Comparison of ENCODE assay signal across 14 cellular contexts in genomic region chr9:21681641-21682040, GRCh38.
DNase-seq lines count a peak whose midpoint lies in the region; ATAC-seq, FAIRE-seq and TF ChIP-seq lines count a peak whose summit lies in the region.
"Had no signal": no experiment of that assay in that cellular context is flagged by ENCODE, and none has a peak within 500 bp of the region (broad histone marks: within the 10 kb centered on the region; RNA-seq: fewer than 3 reads in every experiment).

No MANE protein-coding gene starts in this region.

- no peak for TF ChIP-seq CTCF in HepG2 (CRISPR knock-in tag; IDR thresholded peaks at IDR 0.05)

- no peak for TF ChIP-seq EP300 in HepG2 (IDR thresholded peaks at IDR 0.05; ENCODE audit: low read depth in 2 of 2, low read length in 2 of 2)
- no peak for TF ChIP-seq EP300 in HepG2 (CRISPR knock-in tag; IDR thresholded peaks at IDR 0.05; ENCODE audit: borderline replicate concordance)

- H3K36me3 ChIP-seq in mesendoderm (ENCODE audit: control insufficient read depth, insufficient read depth, low read length): no peaks in the 10 kb centered on the region
- no peaks in the 10 kb centered on the region for H3K36me3 ChIP-seq in HepG2 (replicated peaks in 1 of 2; ENCODE audit: control insufficient read depth in 1 of 2, insufficient read depth in 2 of 2, low read length in 2 of 2)
- H3K36me3 ChIP-seq: neural progenitor cell had no signal

- WGBS in mesendoderm (ENCODE audit: extremely low coverage, insufficient coverage, low lambda C conversion rate): no CpG with 5 or more reads among the region's 4 CpGs
- 33% methylated on average over 4 of the region's 4 CpGs for WGBS in HepG2 (ENCODE audit: low lambda C conversion rate)

- ATAC-seq in esophagus mucosa (peak; percentile 49), GM21367 (IDR thresholded peaks at IDR 0.05; ENCODE audit: unreplicated experiment) (no peak), HepG2 (no peak)
- ATAC-seq: activated CD4-positive, CD25-positive, alpha-beta regulatory T cell treated with anti-CD3 and anti-CD28 coated beads, Interleukin-2, amount 50 U/mL, for 24 hours; sciatic nerve had no signal

- H2AFZ ChIP-seq in HepG2 (ENCODE audit: low read length): no peak overlapping the region
- H2AFZ ChIP-seq: neural progenitor cell had no signal

- H3K4me1 ChIP-seq in mesendoderm (ENCODE audit: control insufficient read depth, low read depth, low read length): no peaks in the 10 kb centered on the region
- no peaks in the 10 kb centered on the region for H3K4me1 ChIP-seq in HepG2 (ENCODE audit: insufficient read depth, low read length)

- no peak for TF ChIP-seq RAD21 in HepG2 (CRISPR knock-in tag; IDR thresholded peaks at IDR 0.05)

- no peak overlapping the region for H3K4ac ChIP-seq in mesendoderm (ENCODE audit: low read depth, low read length)

- H2BK120ac ChIP-seq in mesendoderm (ENCODE audit: low read depth, low read length): no peak overlapping the region

- H3K23ac ChIP-seq in mesendoderm (ENCODE audit: low read length): no peak overlapping the region

- DNase-seq in ELR (ENCODE audit: low read depth) (peak; percentile 90), RCC 7860 (ENCODE audit: low spot score) (peak; percentile 65), renal cortical epithelial cell (ENCODE audit: low read depth) (peak; percentile 97), mesendoderm (no peak), NCI-H748 treated with DMSO at 0.1 percent for 48 hours (lab: John Stamatoyannopoulos, UW) (no peak), HepG2 (ENCODE audit: low spot score) (no peak)
- DNase-seq: CD8-positive, alpha-beta memory T cell; MV-4-11 had no signal

- intact Hi-C loops in HepG2 (cut with micrococcal nuclease; ENCODE audit: unreplicated experiment): no loop called here

- no TSS peak for BruUV-seq in HepG2 (replicated peaks; lab: Mats Ljungman, UMichigan)

- H3K27me3 ChIP-seq in mesendoderm (ENCODE audit: insufficient read depth, low read length, poor library complexity) (no peaks in the 10 kb centered on the region), HepG2 (ENCODE audit: control insufficient read depth in 1 of 2, insufficient read depth in 2 of 2, low read length in 2 of 2) (no peaks in the 10 kb centered on the region)
- H3K27me3 ChIP-seq: neural progenitor cell had no signal

- H3K9me3 ChIP-seq in HepG2 (ENCODE audit: low read length): no peaks in the 10 kb centered on the region

- no peaks in the 10 kb centered on the region for H3K79me2 ChIP-seq in mesendoderm (ENCODE audit: control insufficient read depth, insufficient read depth, low read length)
- no peaks in the 10 kb centered on the region for H3K79me2 ChIP-seq in HepG2 (ENCODE audit: insufficient read depth, low read length)

- H4K20me1 ChIP-seq in HepG2 (ENCODE audit: insufficient read depth, low read length): no peaks in the 10 kb centered on the region

- in situ Hi-C loops in HepG2 (cut with HindIII; ENCODE audit: extremely low pct_ligation_motif_present, low pct_unique_long_range_greater_than_20kb): no loop called here

- H4K5ac ChIP-seq in mesendoderm (ENCODE audit: low read length): no peak overlapping the region

- no peak overlapping the region for H2BK15ac ChIP-seq in mesendoderm (replicated peaks; ENCODE audit: low read depth)

- no peak overlapping the region for H2BK5ac ChIP-seq in mesendoderm (ENCODE audit: low read length)

- H3K4me3 ChIP-seq in mesendoderm (ENCODE audit: low read length): no peak overlapping the region
- no peak overlapping the region for H3K4me3 ChIP-seq in HepG2 (replicated peaks in 1 of 3; ENCODE audit: insufficient read depth in 1 of 3, low read depth in 2 of 3, low read length in 3 of 3)
- H3K4me3 ChIP-seq: lung, neural progenitor cell had no signal

- no peak for TF ChIP-seq POLR2A in HepG2 (IDR thresholded peaks at IDR 0.05; ENCODE audit: insufficient read depth in 1 of 2, low read depth in 2 of 2, low read length in 2 of 2)

- no peak overlapping the region for H3K4me2 ChIP-seq in mesendoderm (ENCODE audit: low read length)
- H3K4me2 ChIP-seq in HepG2 (ENCODE audit: low read depth, low read length): no peak overlapping the region
- H3K4me2 ChIP-seq: neural progenitor cell had no signal

- POLR2A ChIA-PET in HepG2 (lab: Yijun Ruan, JAX): no interaction called here

- no peak overlapping the region for H4K8ac ChIP-seq in mesendoderm (ENCODE audit: low read depth, low read length)

- FAIRE-seq in RCC 7860 (lab: Jason Lieb, UNC) (peak; percentile 88), HepG2 (lab: Jason Lieb, UNC) (no peak)

- CTCF ChIA-PET in HepG2 (lab: Yijun Ruan, JAX; ENCODE audit: low intra/inter-chr PET ratio, low total read pairs): no interaction called here

- H3K79me1 ChIP-seq in mesendoderm (ENCODE audit: low read length): no peaks in the 10 kb centered on the region

- no peak overlapping the region for H3K9ac ChIP-seq in mesendoderm (ENCODE audit: low read length)
- H3K9ac ChIP-seq in HepG2 (ENCODE audit: insufficient read depth, low read depth, low read length): no peak overlapping the region
- H3K9ac ChIP-seq: neural progenitor cell had no signal

- H3K27ac ChIP-seq in mesendoderm (ENCODE audit: low read depth, low read length) (no peak overlapping the region), HepG2 (ENCODE audit: extremely low read length, insufficient read depth, low read length) (no peak overlapping the region)
- H3K27ac ChIP-seq: neural progenitor cell had no signal

- H3K18ac ChIP-seq in mesendoderm (ENCODE audit: low read length): no peak overlapping the region

- H2AK5ac ChIP-seq in mesendoderm (ENCODE audit: low read length): no peak overlapping the region

- no peak overlapping the region for H3K56ac ChIP-seq in mesendoderm (ENCODE audit: low read length)

TF ChIP-seq in HepG2, 621 proteins besides CTCF, POLR2A, EP300 and RAD21:
- no peak for TF ChIP-seq ZNF235 (CRISPR knock-in tag; IDR thresholded peaks at IDR 0.05; ENCODE audit: borderline replicate concordance)
- TF ChIP-seq NFIC (IDR thresholded peaks at IDR 0.05; ENCODE audit: low read length): no peak
- TF ChIP-seq TEAD3 (CRISPR knock-in tag; optimal IDR thresholded peaks at IDR 0.05; ENCODE audit: borderline replicate concordance): no peak
- no peak for TF ChIP-seq ZNF547 (CRISPR knock-in tag; IDR thresholded peaks at IDR 0.05)
- TF ChIP-seq CBX5 (CRISPR knock-in tag; IDR thresholded peaks at IDR 0.05; ENCODE audit: borderline replicate concordance): no peak
- no peak for TF ChIP-seq HMG20B (CRISPR knock-in tag; conservative IDR thresholded peaks at IDR 0.05)
- TF ChIP-seq DMAP1 (CRISPR knock-in tag; IDR thresholded peaks at IDR 0.05): no peak
- no peak for TF ChIP-seq DPF2 (CRISPR knock-in tag; IDR thresholded peaks at IDR 0.05; ENCODE audit: borderline replicate concordance, low read depth)
- no peak for TF ChIP-seq FOXJ3 (CRISPR knock-in tag; IDR thresholded peaks at IDR 0.05; ENCODE audit: borderline replicate concordance)
- no peak for TF ChIP-seq ELF3 (CRISPR knock-in tag; IDR thresholded peaks at IDR 0.05)
- TF ChIP-seq SIX1 (CRISPR knock-in tag; IDR thresholded peaks at IDR 0.05; ENCODE audit: borderline replicate concordance): no peak
- no peak for TF ChIP-seq ONECUT2 (CRISPR knock-in tag; IDR thresholded peaks at IDR 0.05)
- TF ChIP-seq ZNF12 (CRISPR knock-in tag; IDR thresholded peaks at IDR 0.05): no peak
- no peak for TF ChIP-seq HBP1 (CRISPR knock-in tag; IDR thresholded peaks at IDR 0.05; ENCODE audit: low read depth)
- no peak for TF ChIP-seq GMEB2 (CRISPR knock-in tag; IDR thresholded peaks at IDR 0.05; ENCODE audit: low read depth)
- no peak for TF ChIP-seq ZNF331 (CRISPR knock-in tag; IDR thresholded peaks at IDR 0.05)

Comparison
In these comparisons a context has a peak if more than half of its experiments do, and no peak if none do; other contexts are left out.
1. DNase-seq: peak in ELR (single experiment), RCC 7860 (single experiment) and renal cortical epithelial cell (single experiment); none in mesendoderm (single experiment), NCI-H748 treated with DMSO at 0.1 percent for 48 hours (single experiment) and HepG2 (single experiment).